ENCODE assay signal across 11 cellular contexts in the genomic region with DNA sequence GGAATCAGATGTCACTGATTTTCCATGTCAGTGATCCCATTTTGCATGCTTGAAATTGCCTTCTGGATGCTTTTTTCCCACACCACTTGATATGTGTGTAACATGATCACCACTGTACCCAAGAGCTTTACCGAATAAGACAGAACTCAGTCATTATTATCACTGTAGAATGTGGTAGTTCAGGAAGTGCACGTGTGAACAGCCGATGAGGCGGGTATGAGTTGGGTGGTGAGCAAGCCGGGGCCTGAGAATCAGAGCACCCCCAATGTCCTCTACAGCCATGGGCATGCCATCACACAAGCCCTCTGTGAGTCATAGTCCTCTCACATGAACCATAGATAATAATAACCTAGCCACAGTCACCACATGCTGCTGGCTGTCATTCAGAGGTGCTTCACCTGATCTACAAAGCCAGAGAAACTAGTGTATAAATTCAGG.
DNase-seq lines count a peak whose midpoint lies in the region; ATAC-seq and TF ChIP-seq lines count a peak whose summit lies in the region.
"Had no signal": no experiment of that assay in that cellular context is flagged by ENCODE, and none has a peak within 500 bp of the region (broad histone marks: within the 10 kb centered on the region; RNA-seq: fewer than 3 reads in every experiment).

No MANE protein-coding gene starts in this region.

- CTCF ChIA-PET in T-cell (lab: Charles Lee): no interaction called here

- DNase-seq in NCI-H2171 treated with DMSO at 0.1 percent for 48 hours (lab: John Stamatoyannopoulos, UW): peak; percentile 99
- DNase-seq in kidney epithelial cell (ENCODE audit: low read depth): peak; percentile 54
- no peak for DNase-seq in T-cell
- DNase-seq in posterior vena cava (ENCODE audit: low spot score): no peak
- no peak for DNase-seq in superior temporal gyrus (ENCODE audit: extremely low spot score)
- DNase-seq in NOMO-1 treated with DMSO at 0.1 percent for 48 hours (lab: John Stamatoyannopoulos, UW; ENCODE audit: unreplicated experiment): no peak
- DNase-seq: activated CD4-positive, CD25-positive, alpha-beta regulatory T cell; NCI-H774; small intestine had no signal

- intact Hi-C loops in posterior vena cava (cut with DNase I): no loop called here

- H3K27me3 Mint-ChIP-seq in T-cell: no peaks in the 10 kb centered on the region

- ATAC-seq in GM18868 (IDR thresholded peaks at IDR 0.05; ENCODE audit: unreplicated experiment): peak; percentile 92
- ATAC-seq in HG03060 (IDR thresholded peaks at IDR 0.05; ENCODE audit: low read depth, unreplicated experiment): peak; percentile 74
- no peak for ATAC-seq in T-cell (replicated peaks in 1 of 4)

- no peak overlapping the region for H3K27ac Mint-ChIP-seq in T-cell

- no peaks in the 10 kb centered on the region for H3K36me3 Mint-ChIP-seq in T-cell

- no peaks in the 10 kb centered on the region for H3K36me3 ChIP-seq in kidney epithelial cell (ENCODE audit: control insufficient read depth, insufficient read depth, low read length)

- no peaks in the 10 kb centered on the region for H3K4me1 Mint-ChIP-seq in T-cell

- TF ChIP-seq CTCF in kidney epithelial cell (IDR thresholded peaks at IDR 0.05; ENCODE audit: insufficient read depth, low read length, poor library complexity, severe bottlenecking): no peak

- H3K27me3 ChIP-seq in kidney epithelial cell (ENCODE audit: control insufficient read depth, insufficient read depth, low read length): no peaks in the 10 kb centered on the region

- peaks cover 4 to 17% (median 6%) of the 10 kb centered on the region in 3 donors for H3K9me3 Mint-ChIP-seq in T-cell

- POLR2A ChIA-PET in T-cell (lab: Charles Lee): no interaction called here

- no peak overlapping the region for H3K4me3 Mint-ChIP-seq in T-cell

- no peak overlapping the region for H3K4me3 ChIP-seq in kidney epithelial cell (ENCODE audit: low read depth, low read length)

Comparison
In these comparisons a context has a peak if more than half of its experiments do, and no peak if none do; other contexts are left out.
1. ATAC-seq: peak in GM18868 (single experiment) and HG03060 (single experiment); none in T-cell (0 of 4).
2. DNase-seq: peak in NCI-H2171 treated with DMSO at 0.1 percent for 48 hours (single experiment) and kidney epithelial cell (single experiment); none in T-cell (0 of 34), posterior vena cava (single experiment), superior temporal gyrus (single experiment) and NOMO-1 treated with DMSO at 0.1 percent for 48 hours (single experiment).